In genomic region chr19:50893047-50893737, GRCh38 we compare ENCODE assay signal across 18 cellular contexts. TPM values are rescaled to one million over a fixed set of nuclear protein-coding genes. Genes with fewer than 3 reads are reported as not detected.
DNase-seq lines count a peak whose midpoint lies in the region; ATAC-seq, FAIRE-seq and TF ChIP-seq lines count a peak whose summit lies in the region.
"Had no signal": no experiment of that assay in that cellular context is flagged by ENCODE, and none has a peak within 500 bp of the region (broad histone marks: within the 10 kb centered on the region; RNA-seq: fewer than 3 reads in every experiment).

No MANE protein-coding gene starts in this region.

- H3K36me3 ChIP-seq in A673 (ENCODE audit: insufficient read depth, low read length, poor library complexity, severe bottlenecking) = no peaks in the 10 kb centered on the region
- H3K36me3 ChIP-seq in Karpas-422 (ENCODE audit: insufficient read depth, low read length) = no peaks in the 10 kb centered on the region
- no peaks in the 10 kb centered on the region for H3K36me3 ChIP-seq in heart right ventricle

- no peak overlapping the region for H3K4me3 ChIP-seq in A673 (ENCODE audit: low read depth, low read length, poor library complexity, severe bottlenecking)
- no peak overlapping the region for H3K4me3 ChIP-seq in Karpas-422 (ENCODE audit: low read length)
- no peak overlapping the region for H3K4me3 ChIP-seq in heart right ventricle

- no peaks in the 10 kb centered on the region for H3K9me2 ChIP-seq in Karpas-422 (replicated peaks; ENCODE audit: insufficient read depth, low read length)

- H3K4me1 Mint-ChIP-seq in WTC11 = no peaks in the 10 kb centered on the region
- H3K4me1 Mint-ChIP-seq in effector memory CD8-positive, alpha-beta T cell (ENCODE audit: low read depth in 2 of 2) = no peaks in the 10 kb centered on the region
- H3K4me1 Mint-ChIP-seq: CD4-positive, CD25-positive, alpha-beta regulatory T cell had no signal

- H3K79me2 ChIP-seq in Karpas-422 (ENCODE audit: low read length) = no peaks in the 10 kb centered on the region

- intact Hi-C loops in A673 (cut with micrococcal nuclease; ENCODE audit: unreplicated experiment) (no loop called here), heart right ventricle (cut with DNase I) (no loop called here)

- H3K9me3 Mint-ChIP-seq in WTC11 = peaks cover 53% of the 10 kb centered on the region
- H3K9me3 Mint-ChIP-seq in effector memory CD8-positive, alpha-beta T cell = peaks cover 3 to 9% of the 10 kb centered on the region in 2 donors
- H3K9me3 Mint-ChIP-seq: IgD-negative memory B cell had no signal

- peaks cover 62% of the 10 kb centered on the region for H3K27me3 Mint-ChIP-seq in WTC11 (ENCODE audit: low read depth)
- H3K27me3 Mint-ChIP-seq in effector memory CD8-positive, alpha-beta T cell = peaks cover 43 to 66% of the 10 kb centered on the region in 2 donors
- H3K27me3 Mint-ChIP-seq: CD4-positive, CD25-positive, alpha-beta regulatory T cell had no signal

- H3K27ac ChIP-seq in A673 (ENCODE audit: low read depth, low read length, poor library complexity, severe bottlenecking) (no peak overlapping the region), Karpas-422 (ENCODE audit: low read length) (no peak overlapping the region), heart right ventricle (no peak overlapping the region)

- no peak overlapping the region for H3K4me2 ChIP-seq in Karpas-422 (ENCODE audit: low read depth, low read length, poor library complexity, severe bottlenecking)

- peaks cover 24% of the 10 kb centered on the region for H3K36me3 Mint-ChIP-seq in WTC11
- H3K36me3 Mint-ChIP-seq in effector memory CD8-positive, alpha-beta T cell (ENCODE audit: insufficient read depth) = no peaks in the 10 kb centered on the region
- H3K36me3 Mint-ChIP-seq: activated naive CD8-positive, alpha-beta T cell; CD4-positive, CD25-positive, alpha-beta regulatory T cell had no signal

- no peaks in the 10 kb centered on the region for H4K20me1 ChIP-seq in Karpas-422 (ENCODE audit: insufficient read depth, low read depth, low read length)

- POLR2A ChIA-PET in A673 (lab: Charles Lee; ENCODE audit: low non-redundant PET) = interaction anchor here (0.6 kb wide), 1 partner anchor 553 kb away, joined by 3 read pairs; no protein-coding TSS in a partner anchor
- POLR2A ChIA-PET in WTC11 (lab: Charles Lee) = no interaction called here

- no peak overlapping the region for H2AFZ ChIP-seq in Karpas-422 (ENCODE audit: low read length)

- H3K9me3 ChIP-seq in A673 (ENCODE audit: low read depth, low read length, poor library complexity, severe bottlenecking) (no peaks in the 10 kb centered on the region), Karpas-422 (ENCODE audit: low read length) (no peaks in the 10 kb centered on the region), heart right ventricle (no peaks in the 10 kb centered on the region)

- no TSS peak for BruUV-seq in A673 (replicated peaks; lab: Mats Ljungman, UMichigan)

- FAIRE-seq in D721Med (lab: Jason Lieb, UNC) = no peak
- FAIRE-seq: endometrium had no signal

- no peaks in the 10 kb centered on the region for H3K4me1 ChIP-seq in A673 (ENCODE audit: insufficient read depth, low read length, poor library complexity, severe bottlenecking)
- peaks cover 21% of the 10 kb centered on the region for H3K4me1 ChIP-seq in Karpas-422 (ENCODE audit: low read length)
- H3K4me1 ChIP-seq in heart right ventricle = no peaks in the 10 kb centered on the region

- H3K9ac ChIP-seq in Karpas-422 (ENCODE audit: low read length) = no peak overlapping the region

- no peak overlapping the region for H3K4me3 Mint-ChIP-seq in WTC11
- H3K4me3 Mint-ChIP-seq in effector memory CD8-positive, alpha-beta T cell = no peak overlapping the region
- H3K4me3 Mint-ChIP-seq: activated naive CD8-positive, alpha-beta T cell; CD4-positive, CD25-positive, alpha-beta regulatory T cell; IgD-negative memory B cell; stimulated activated naive B cell treated with anti-CD40 and anti-IgM and Interleukin-4, amounts not matched to agents 10 μg/mL and 1 μg/mL and 100 μg/mL, for 72 hours had no signal

- ATAC-seq in WTC11 (peak; percentile 75), heart right ventricle (no peak), HG02763 (IDR thresholded peaks at IDR 0.05; ENCODE audit: unreplicated experiment) (no peak), HG02678 (IDR thresholded peaks at IDR 0.05; ENCODE audit: unreplicated experiment) (no peak)
- no peak for ATAC-seq in effector memory CD8-positive, alpha-beta T cell (replicated peaks)
- ATAC-seq: stimulated activated naive B cell treated with anti-CD40 and anti-IgM and Interleukin-4, amounts not matched to agents 10 μg/mL and 1 μg/mL and 100 μg/mL, for 72 hours had no signal

- CTCF ChIA-PET in A673 (lab: Charles Lee) (interaction anchor here (0.6 kb wide), 1 partner anchor 69 kb away, joined by 6 read pairs; no protein-coding TSS in a partner anchor), WTC11 (lab: Charles Lee) (interaction anchor here (0.9 kb wide), 1 partner anchor 29 kb away, joined by 7 read pairs; no protein-coding TSS in a partner anchor)

- TF ChIP-seq CTCF in A673 (conservative IDR thresholded peaks at IDR 0.05; ENCODE audit: low read depth, low read length) (peak; percentile 44), D721Med (IDR thresholded peaks at IDR 0.05; ENCODE audit: insufficient read depth, missing control alignments) (peak; percentile 11), WTC11 (IDR thresholded peaks at IDR 0.05) (peak; percentile 43; the same call in 1 of the 2 replicates), heart right ventricle (IDR thresholded peaks at IDR 0.05) (no peak)

- peak; percentile 39 for DNase-seq in A673 (ENCODE audit: low spot score)
- DNase-seq in D721Med (ENCODE audit: insufficient read length, low spot score) = no peak
- peak; percentile 71 for DNase-seq in Karpas-422
- DNase-seq in WTC11 (ENCODE audit: low spot score) = peak; percentile 63
- DNase-seq in heart right ventricle = no peak
- DNase-seq in effector memory CD8-positive, alpha-beta T cell = no peak
- DNase-seq: CD4-positive, CD25-positive, alpha-beta regulatory T cell; central memory CD4-positive, alpha-beta T cell; midbrain; NCI-H187; nucleus accumbens; stimulated activated naive B cell treated with anti-CD40 and anti-IgM and Interleukin-4, amounts not matched to agents 10 μg/mL and 1 μg/mL and 100 μg/mL, for 72 hours had no signal

- H3K27ac Mint-ChIP-seq in WTC11 = no peak overlapping the region
- H3K27ac Mint-ChIP-seq in effector memory CD8-positive, alpha-beta T cell = no peak overlapping the region
- H3K27ac Mint-ChIP-seq: activated naive CD8-positive, alpha-beta T cell; CD4-positive, CD25-positive, alpha-beta regulatory T cell had no signal

- 87 to 88% methylated on average over 18 of the region's 18 CpGs for WGBS in heart right ventricle, 2 donors

- H3K27me3 ChIP-seq in A673 (replicated peaks; ENCODE audit: insufficient read depth, low read depth, low read length, poor library complexity) (peaks cover 6% of the 10 kb centered on the region), Karpas-422 (ENCODE audit: low read length) (no peaks in the 10 kb centered on the region), heart right ventricle (peaks cover 0 to 42% (median 23%) of the 10 kb centered on the region in 7 donors)

TF ChIP-seq in WTC11, 78 proteins besides CTCF, POLR2A, EP300 and RAD21 (continues in another document):
- TF ChIP-seq USF1 (CRISPR knock-in tag; IDR thresholded peaks at IDR 0.05) (peak; percentile 70), ZSCAN18 (CRISPR knock-in tag; IDR thresholded peaks at IDR 0.05) (no peak)

RNA-seq across cellular contexts. Expression of gene KLK4, which starts 18.0 kb away (rescaled TPM):
- total RNA-seq in A673 (2021) = not detected in 2 replicates
- total RNA-seq in Karpas-422 (2014; rRNA removed; shearing (Covaris generic); ENCODE audit: low replicate concordance) = not detected in 2 replicates
- 0.27 to 0.82 TPM (median 0.70 TPM) in 3 replicates for total RNA-seq in WTC11 (2021)
- total RNA-seq in heart right ventricle = not detected
- not detected for polyA plus RNA-seq in heart right ventricle
- total RNA-seq: CD4-positive, CD25-positive, alpha-beta regulatory T cell had no signal
- polyA plus RNA-seq: CD4-positive, CD25-positive, alpha-beta regulatory T cell; IgD-negative memory B cell; keratinocyte had no signal

RNA-seq across cellular contexts. Expression of gene KLK2, which starts 20.0 kb away (rescaled TPM):
- total RNA-seq in A673 (2021) = not detected in 2 replicates
- 0.11 and 1.8 TPM in 2 replicates for total RNA-seq in Karpas-422 (2014; rRNA removed; shearing (Covaris generic); ENCODE audit: low replicate concordance)
- 0.18 to 0.46 TPM in 2 of 3 replicates, not detected in the other for total RNA-seq in WTC11 (2021)
- not detected for total RNA-seq in heart right ventricle
- not detected for polyA plus RNA-seq in heart right ventricle
- total RNA-seq: CD4-positive, CD25-positive, alpha-beta regulatory T cell had no signal
- polyA plus RNA-seq: CD4-positive, CD25-positive, alpha-beta regulatory T cell; IgD-negative memory B cell had no signal

RNA-seq across cellular contexts. Expression of gene KLK3, which starts 38.5 kb away (rescaled TPM):
- total RNA-seq in A673 (2021) (not detected in 2 replicates), WTC11 (2021) (0.13 to 0.25 TPM (median 0.16 TPM) in 3 replicates), heart right ventricle (not detected)
- not detected in 2 replicates for total RNA-seq in Karpas-422 (2014; rRNA removed; shearing (Covaris generic); ENCODE audit: low replicate concordance)
- not detected for polyA plus RNA-seq in heart right ventricle
- total RNA-seq: CD4-positive, CD25-positive, alpha-beta regulatory T cell had no signal
- polyA plus RNA-seq: CD4-positive, CD25-positive, alpha-beta regulatory T cell; IgD-negative memory B cell; keratinocyte had no signal

RNA-seq across cellular contexts. Expression of gene KLK5, which starts 59.6 kb away (rescaled TPM):
- total RNA-seq in A673 (2021) = not detected in 2 replicates
- not detected in 2 replicates for total RNA-seq in Karpas-422 (2014; rRNA removed; shearing (Covaris generic); ENCODE audit: low replicate concordance)
- 0.66 to 1.0 TPM (median 0.69 TPM) in 3 replicates for total RNA-seq in WTC11 (2021)
- not detected for total RNA-seq in heart right ventricle
- polyA plus RNA-seq in heart right ventricle = not detected
- total RNA-seq: CD4-positive, CD25-positive, alpha-beta regulatory T cell had no signal
- polyA plus RNA-seq: CD4-positive, CD25-positive, alpha-beta regulatory T cell; IgD-negative memory B cell had no signal

RNA-seq across cellular contexts. Expression of gene KLK15, which starts 59.8 kb away (rescaled TPM):
- total RNA-seq in A673 (2021) (not detected in 2 replicates), WTC11 (2021) (not detected in 3 replicates), heart right ventricle (not detected)
- not detected in 2 replicates for total RNA-seq in Karpas-422 (2014; rRNA removed; shearing (Covaris generic); ENCODE audit: low replicate concordance)
- polyA plus RNA-seq in heart right ventricle = not detected
- total RNA-seq: CD4-positive, CD25-positive, alpha-beta regulatory T cell had no signal
- polyA plus RNA-seq: CD4-positive, CD25-positive, alpha-beta regulatory T cell; IgD-negative memory B cell; keratinocyte had no signal

Comparison
In these comparisons a context has a peak if more than half of its experiments do, and no peak if none do; other contexts are left out.
1. DNase-seq: peak in A673 (single experiment), Karpas-422 (single experiment) and WTC11 (single experiment); none in D721Med (single experiment), heart right ventricle (0 of 2) and effector memory CD8-positive, alpha-beta T cell (0 of 3).
2. CTCF ChIP-seq: peak in A673 (single experiment), D721Med (single experiment) and WTC11 (single experiment); none in heart right ventricle (0 of 9).